8 cellular contexts compared by ENCODE assay signal in genomic region chr18:32092422-32093105, GRCh38. TPM values are rescaled to one million over a fixed set of nuclear protein-coding genes. Genes with fewer than 3 reads are reported as not detected.
DNase-seq lines count a peak whose midpoint lies in the region; TF ChIP-seq lines count a peak whose summit lies in the region.

No MANE protein-coding gene starts in this region.

- H3K27me3 Mint-ChIP-seq in H9 (ENCODE audit: low read depth) (no peaks in the 10 kb centered on the region), neural crest cell (ENCODE audit: low read depth) (no peaks in the 10 kb centered on the region)

- no peaks in the 10 kb centered on the region for H4K20me1 ChIP-seq in H9 (ENCODE audit: control insufficient read depth, insufficient read depth, insufficient read length)

- H3K4me1 Mint-ChIP-seq in H9 (peaks cover 26 to 32% of the 10 kb centered on the region in 2 experiments), neural crest cell (peaks cover 37% of the 10 kb centered on the region)

- H3K27ac ChIP-seq in H9 (ENCODE audit: insufficient read length, low read depth, low read length) (no peak overlapping the region), stomach (peak overlapping the region; percentile 98 to 100 (median 99))

- H2AFZ ChIP-seq in H9 (ENCODE audit: low read length) = no peak overlapping the region

- H2BK20ac ChIP-seq in H9 (ENCODE audit: low read depth, low read length, poor library complexity, severe bottlenecking) = no peak overlapping the region

- H3K9me3 Mint-ChIP-seq in H9 (peaks cover 0 to 2% of the 10 kb centered on the region in 2 experiments; a peak in 1 of 5 replicates), neural crest cell (no peaks in the 10 kb centered on the region)

- no peak overlapping the region for H2BK15ac ChIP-seq in H9 (ENCODE audit: low read depth, low read length)

- no peak overlapping the region for H4K91ac ChIP-seq in H9 (ENCODE audit: insufficient read length, low read depth, low read length)

- TF ChIP-seq EP300 in stomach (IDR thresholded peaks at IDR 0.05) = no peak

- intact Hi-C loops in stomach (cut with DNase I; ENCODE audit: low total_unique reads) = loop anchor here (10.0 kb wide), 1 partner anchor 148 kb away; the partner anchor contains the start of gene TRAPPC8

- H3K9ac ChIP-seq in ES-I3 (ENCODE audit: low read depth, low read length) (peak overlapping the region; percentile 96), H9 (ENCODE audit: extremely low read depth, insufficient read length, low read length) (peak overlapping the region; percentile 82)

- H4K5ac ChIP-seq in H9 (ENCODE audit: insufficient read length, low read depth, low read length) = no peak overlapping the region

- peak overlapping the region; percentile 96 to 99 (median 99) for H3K27ac Mint-ChIP-seq in H9
- peak overlapping the region; percentile 99 for H3K27ac Mint-ChIP-seq in neural crest cell (ENCODE audit: unreplicated experiment)

- TF ChIP-seq CTCF in H9 (conservative IDR thresholded peaks at IDR 0.05) (no peak), fibroblast of villous mesenchyme (IDR thresholded peaks at IDR 0.05; ENCODE audit: insufficient read depth, low read depth, low read length) (no peak), neural crest cell (conservative IDR thresholded peaks at IDR 0.05) (no peak), stomach (IDR thresholded peaks at IDR 0.05) (no peak)

- no peak overlapping the region for H3K4ac ChIP-seq in H9 (ENCODE audit: low read depth, low read length)

- H2BK12ac ChIP-seq in H9 (ENCODE audit: insufficient read length, low read depth, low read length) = no peak overlapping the region

- no peak overlapping the region for H2AK5ac ChIP-seq in H9 (ENCODE audit: insufficient read length, low read length)

- peaks cover 29% of the 10 kb centered on the region for H3K79me2 ChIP-seq in H9 (ENCODE audit: insufficient read depth, low read length)

- H3K36me3 ChIP-seq in ES-I3 (ENCODE audit: insufficient read depth, low read length) = no peaks in the 10 kb centered on the region
- peaks cover 0 to 9% (median 2%) of the 10 kb centered on the region in 4 donors for H3K36me3 ChIP-seq in stomach

- H2BK120ac ChIP-seq in H9 (ENCODE audit: low read depth, low read length, poor library complexity, severe bottlenecking) = no peak overlapping the region

- no peak overlapping the region for H4K8ac ChIP-seq in H9 (replicated peaks; ENCODE audit: insufficient read length, low read depth, low read length)

- H3K4me1 ChIP-seq in ES-I3 (ENCODE audit: insufficient read depth, low read length) (peaks cover 10% of the 10 kb centered on the region; the same call in 1 of the 2 replicates), H9 (ENCODE audit: insufficient read depth, low read length) (no peaks in the 10 kb centered on the region), stomach (peaks cover 22 to 48% (median 41%) of the 10 kb centered on the region in 4 donors)

- no peak overlapping the region for H3K23ac ChIP-seq in H9 (ENCODE audit: insufficient read length, low read depth, low read length)

- H3K4me3 ChIP-seq in fibroblast of villous mesenchyme (ENCODE audit: low read depth, low read length) (peak overlapping the region; percentile 93), stomach (peak overlapping the region; percentile 92 to 99 (median 92))

- WGBS in H9 (ENCODE audit: extremely low coverage, insufficient read length, low lambda C conversion rate) = no CpG with 5 or more reads among the region's 77 CpGs
- 0 to 2% (median 1%) methylated on average over 26 to 76 of the region's 77 CpGs for WGBS in stomach, 5 donors

- H3K79me1 ChIP-seq in H9 (ENCODE audit: insufficient read depth, low read depth, low read length, poor library complexity, severe bottlenecking) = peaks cover 3% of the 10 kb centered on the region

- H3T11ph ChIP-seq in H9 (ENCODE audit: low read length) = no peak overlapping the region

- no peak overlapping the region for H3K56ac ChIP-seq in H9 (ENCODE audit: insufficient read length, low read depth, low read length)

- H2BK5ac ChIP-seq in H9 (ENCODE audit: insufficient read length, low read length) = no peak overlapping the region

- peaks cover 7% of the 10 kb centered on the region for H3K23me2 ChIP-seq in H9 (ENCODE audit: insufficient read length, low read depth, low read length, poor library complexity, severe bottlenecking)

- H3K27me3 ChIP-seq in H9 (ENCODE audit: insufficient read depth, low read length) = no peaks in the 10 kb centered on the region
- H3K27me3 ChIP-seq in stomach = no peaks in the 10 kb centered on the region

- peak overlapping the region; percentile 59; the same call in 1 of the 2 replicates for H3K14ac ChIP-seq in H9 (ENCODE audit: insufficient read depth, low read length)

- H3K36me3 Mint-ChIP-seq in H9 (ENCODE audit: insufficient read depth in 1 of 3, low read depth in 3 of 3) (peaks cover 14 to 36% (median 31%) of the 10 kb centered on the region in 3 experiments), neural crest cell (ENCODE audit: low read depth) (peaks cover 11% of the 10 kb centered on the region)

- H3K9me3 ChIP-seq in ES-I3 (ENCODE audit: control insufficient read depth, insufficient read depth, low read length) = no peaks in the 10 kb centered on the region
- H3K9me3 ChIP-seq in H9 (ENCODE audit: control insufficient read depth, low read depth, low read length) = no peaks in the 10 kb centered on the region
- no peaks in the 10 kb centered on the region for H3K9me3 ChIP-seq in stomach

- peak overlapping the region; percentile 52 for H3K18ac ChIP-seq in H9 (ENCODE audit: insufficient read length, low read depth, low read length)

- peak overlapping the region; percentile 99 for H3K4me2 ChIP-seq in H9 (ENCODE audit: insufficient read depth, insufficient read length, low read length)

- TF ChIP-seq POLR2A in Raji (IDR thresholded peaks at IDR 0.05; ENCODE audit: insufficient read depth, low read depth, low read length) = peak; percentile 89
- peak in 1 of 4 donors; percentile 20 for TF ChIP-seq POLR2A in stomach (IDR thresholded peaks at IDR 0.05)

- DNase-seq in H9 (peak; percentile 98), M059J (ENCODE audit: low read depth) (peak; percentile 94), activated gamma-delta T cell (lab: John Stamatoyannopoulos, UW) (peak; percentile 97), fibroblast of villous mesenchyme (ENCODE audit: low read depth) (peak; percentile 97), neural crest cell (ENCODE audit: low read depth, low spot score) (peak; percentile 99), stomach (peak; percentile 99)

- H3K4me3 Mint-ChIP-seq in H9 (peak overlapping the region; percentile 97 to 98), neural crest cell (peak overlapping the region; percentile 99)

RNA-seq across cellular contexts. Expression of gene RNF138, which starts 0.9 kb away (rescaled TPM):
- total RNA-seq in H9 (2021) = 73.5 and 80.9 TPM in 2 replicates
- total RNA-seq in M059J (2014; rRNA removed; shearing (Covaris generic)) = 78.6 and 86.7 TPM in 2 replicates
- 26.7 and 35.4 TPM in 2 replicates for total RNA-seq in fibroblast of villous mesenchyme
- 49.9 and 51.6 TPM in 2 replicates for total RNA-seq in neural crest cell
- 10 to 100 TPM in 4 of 5 donors, not detected in 1; 11.2 to 42.2 (median 22.1) TPM for total RNA-seq in stomach
- 10 to 100 TPM in 2 of 3 donors, 1 to 10 TPM in 1; 8.5 to 16.0 (median 12.4) TPM for polyA plus RNA-seq in stomach
